Comparison of ENCODE assay signal across 25 cellular contexts in genomic region chr4:158458271-158458895, GRCh38.
"Had no signal": no experiment of that assay in that cellular context is flagged by ENCODE, and none has a peak within 500 bp of the region (broad histone marks: within the 10 kb centered on the region; RNA-seq: fewer than 3 reads in every experiment).

No MANE protein-coding gene starts in this region.

- H3K4me1 ChIP-seq: colonic mucosa, esophagus squamous epithelium, psoas muscle, sigmoid colon, suprapubic skin, transverse colon had no signal

- ATAC-seq: left lobe of liver; naive thymus-derived CD4-positive, alpha-beta T cell; psoas muscle; right cardiac atrium; stimulated activated naive CD8-positive, alpha-beta T cell treated with anti-CD3 and anti-CD28 coated beads, Interleukin-15, amount 100 ng/mL, for 72 hours had no signal

- FAIRE-seq: frontal cortex, kidney had no signal

- H3K27ac ChIP-seq: colonic mucosa, esophagus squamous epithelium, psoas muscle, sigmoid colon, suprapubic skin, transverse colon had no signal

- H3K4me1 Mint-ChIP-seq: endodermal cell; immature natural killer cell; naive thymus-derived CD4-positive, alpha-beta T cell; nephron; stimulated activated naive CD8-positive, alpha-beta T cell treated with anti-CD3 and anti-CD28 coated beads, Interleukin-15, amount 100 ng/mL, for 72 hours had no signal

- H3K27me3 ChIP-seq: colonic mucosa, esophagus squamous epithelium, sigmoid colon, suprapubic skin, transverse colon had no signal

- H3K36me3 Mint-ChIP-seq: immature natural killer cell; naive thymus-derived CD4-positive, alpha-beta T cell had no signal

- H3K9me3 Mint-ChIP-seq: endodermal cell, nephron had no signal

- DNase-seq: colonic mucosa; effector CD8-positive, alpha-beta T cell; erythroblast; esophagus squamous epithelium; hypothalamus; immature natural killer cell; kidney; midbrain; naive thymus-derived CD4-positive, alpha-beta T cell; nucleus accumbens; psoas muscle; right cardiac atrium; sigmoid colon; stimulated activated CD4-positive, alpha-beta T cell treated with anti-CD3 and anti-CD28 coated beads, Interleukin-15, amount 100 ng/mL, for 24 hours; stimulated activated CD4-positive, alpha-beta T cell treated with anti-CD3 and anti-CD28 coated beads, Interleukin-2, amount 100 ng/mL, for 48 hours; stimulated activated naive CD4-positive, alpha-beta T cell; stimulated activated naive CD8-positive, alpha-beta T cell treated with anti-CD3 and anti-CD28 coated beads, Interleukin-15, amount 100 ng/mL, for 72 hours; transverse colon had no signal

- H3K27ac Mint-ChIP-seq: dendritic cell treated with granulocyte-macrophage colony-stimulating factor and Interleukin-4, amounts not matched to agents 40 ng/mL and 50 ng/mL, for 4 days; immature natural killer cell; naive thymus-derived CD4-positive, alpha-beta T cell; nephron had no signal

- H3K4me3 ChIP-seq: colonic mucosa, esophagus squamous epithelium, lung, psoas muscle, sigmoid colon, suprapubic skin, transverse colon had no signal

- H3K9me3 ChIP-seq: colonic mucosa, esophagus squamous epithelium, psoas muscle, sigmoid colon, suprapubic skin, transverse colon had no signal

- H3K4me3 Mint-ChIP-seq: dendritic cell treated with granulocyte-macrophage colony-stimulating factor and Interleukin-4, amounts not matched to agents 40 ng/mL and 50 ng/mL, for 4 days; endodermal cell; immature natural killer cell; naive thymus-derived CD4-positive, alpha-beta T cell; nephron; stimulated activated naive CD8-positive, alpha-beta T cell treated with anti-CD3 and anti-CD28 coated beads, Interleukin-15, amount 100 ng/mL, for 72 hours had no signal

- H3K36me3 ChIP-seq: colonic mucosa, esophagus squamous epithelium, sigmoid colon, suprapubic skin, transverse colon had no signal
